In the genomic region with DNA sequence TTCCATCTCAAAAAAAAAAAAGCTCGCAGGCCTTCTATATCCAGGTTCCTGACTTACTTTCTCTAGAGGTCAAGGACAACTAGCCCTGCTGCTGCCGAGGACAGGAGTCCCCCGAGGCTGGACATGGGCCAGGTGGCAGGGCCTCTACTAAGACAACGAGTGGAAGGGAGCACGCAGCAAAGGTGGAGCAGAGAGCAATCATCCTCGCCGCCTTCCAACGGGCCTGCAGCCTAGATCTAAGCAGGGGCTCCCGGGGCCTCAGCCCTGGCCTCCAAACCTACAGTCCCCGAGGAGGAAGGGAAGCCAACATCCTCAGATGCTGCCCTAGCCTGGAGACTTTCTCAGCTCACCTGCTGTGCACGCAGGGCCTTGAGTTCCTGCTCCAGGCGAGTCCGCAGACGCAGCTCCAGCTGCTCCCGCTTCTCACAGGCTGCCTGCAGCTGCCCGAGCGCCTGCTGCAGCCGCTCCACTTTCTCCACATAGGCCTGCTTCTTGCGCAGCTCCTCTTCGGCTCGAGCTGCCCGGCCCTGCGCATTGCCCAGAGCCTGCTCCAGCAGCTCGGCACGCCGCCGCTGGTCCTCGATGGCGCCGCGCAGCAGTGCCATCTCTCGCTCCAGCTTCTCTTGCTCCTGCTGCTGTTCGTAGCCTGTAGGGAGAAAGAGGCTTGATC, we compare ENCODE assay signal across 15 cellular contexts. TPM values are rescaled to one million over a fixed set of nuclear protein-coding genes. Genes with fewer than 3 reads are reported as not detected.
DNase-seq lines count a peak whose midpoint lies in the region; ATAC-seq and TF ChIP-seq lines count a peak whose summit lies in the region.
"Had no signal": no experiment of that assay in that cellular context is flagged by ENCODE, and none has a peak within 500 bp of the region (broad histone marks: within the 10 kb centered on the region; RNA-seq: fewer than 3 reads in every experiment).

No MANE protein-coding gene starts in this region.

- TF ChIP-seq EP300 in upper lobe of left lung (IDR thresholded peaks at IDR 0.05) = no peak

- WGBS in esophagus squamous epithelium, 2 donors = 75 to 88% methylated on average over 3 to 19 of the region's 33 CpGs
- 92% methylated on average over 28 to 32 of the region's 33 CpGs for WGBS in upper lobe of left lung, 2 donors

- H3K9ac ChIP-seq in muscle layer of colon (ENCODE audit: low read length) = no peak overlapping the region

- H3K4me3 ChIP-seq in esophagus squamous epithelium = no peak overlapping the region
- H3K4me3 ChIP-seq in muscle layer of colon (ENCODE audit: low read depth in 1 of 2, low read length in 2 of 2) = no peak overlapping the region
- H3K4me3 ChIP-seq in upper lobe of left lung = no peak overlapping the region
- H3K4me3 ChIP-seq: skin epidermis had no signal

- H3K27ac ChIP-seq in esophagus squamous epithelium (peak overlapping the region; percentile 2 to 100 (median 92)), muscle layer of colon (ENCODE audit: low read depth, low read length) (peak overlapping the region; percentile 17), upper lobe of left lung (peak overlapping the region; percentile 81 to 99 (median 98))
- H3K27ac ChIP-seq: foreskin keratinocyte had no signal

- peak; percentile 2 for DNase-seq in activated CD8-positive, alpha-beta memory T cell treated with anti-CD3 and anti-CD28 coated beads, Interleukin-2, amount 50 U/mL, for 4 hours
- DNase-seq in activated CD8-positive, alpha-beta memory T cell treated with anti-CD3 and anti-CD28 coated beads for 24 hours = no peak
- DNase-seq in esophagus squamous epithelium (lab: John Stamatoyannopoulos, UW) = no peak
- peak; percentile 19 to 79 for DNase-seq in upper lobe of left lung
- no peak for DNase-seq in NCI-H2107 (lab: John Stamatoyannopoulos, UW)
- no peak for DNase-seq in ACHN
- no peak for DNase-seq in activated CD4-positive, alpha-beta T cell treated with anti-CD3 and anti-CD28 coated beads for 48 hours
- DNase-seq: activated naive CD8-positive, alpha-beta T cell treated with anti-CD3 and anti-CD28 coated beads, Interleukin-2, amount 50 U/mL, for 24 hours; DMS53; foreskin keratinocyte; naive thymus-derived CD8-positive, alpha-beta T cell; NCI-H1105 treated with DMSO at 0.1 percent for 48 hours; SIG-M5 had no signal

- H3K27me3 ChIP-seq in esophagus squamous epithelium (no peaks in the 10 kb centered on the region), muscle layer of colon (ENCODE audit: control insufficient read depth in 1 of 2, insufficient read depth in 2 of 2, low read length in 2 of 2) (no peaks in the 10 kb centered on the region), upper lobe of left lung (no peaks in the 10 kb centered on the region)
- H3K27me3 ChIP-seq: foreskin keratinocyte had no signal

- no peaks in the 10 kb centered on the region for H3K9me3 ChIP-seq in esophagus squamous epithelium
- H3K9me3 ChIP-seq in muscle layer of colon (ENCODE audit: low read length) = no peaks in the 10 kb centered on the region
- no peaks in the 10 kb centered on the region for H3K9me3 ChIP-seq in upper lobe of left lung

- in situ Hi-C loops in ACHN (cut with HindIII; ENCODE audit: low pct_ligation_motif_present, low pct_unique_long_range_greater_than_20kb, low sequenced_read_pairs) = no loop called here

- no peak for TF ChIP-seq CTCF in esophagus squamous epithelium (IDR thresholded peaks at IDR 0.05)
- no peak for TF ChIP-seq CTCF in upper lobe of left lung (IDR thresholded peaks at IDR 0.05)

- intact Hi-C loops in esophagus squamous epithelium (cut with DNase I) = no loop called here

- H3K4me1 ChIP-seq in esophagus squamous epithelium = peaks cover 39 to 100% (median 85%) of the 10 kb centered on the region in 3 donors
- H3K4me1 ChIP-seq in muscle layer of colon (ENCODE audit: insufficient read depth, low read length) = peaks cover 90% of the 10 kb centered on the region
- H3K4me1 ChIP-seq in upper lobe of left lung = peaks cover 92 to 98% (median 94%) of the 10 kb centered on the region in 4 donors

- TF ChIP-seq POLR2A in esophagus squamous epithelium (IDR thresholded peaks at IDR 0.05) (no peak), upper lobe of left lung (IDR thresholded peaks at IDR 0.05) (no peak)

- no peak for ATAC-seq in upper lobe of left lung (ENCODE audit: low FRiP score in 2 of 2)
- ATAC-seq: activated naive CD8-positive, alpha-beta T cell treated with anti-CD3 and anti-CD28 coated beads, Interleukin-2, amount 50 U/mL, for 24 hours; foreskin keratinocyte; naive thymus-derived CD8-positive, alpha-beta T cell had no signal

- peaks cover 57 to 92% (median 65%) of the 10 kb centered on the region in 3 donors for H3K36me3 ChIP-seq in esophagus squamous epithelium
- peaks cover 91% of the 10 kb centered on the region for H3K36me3 ChIP-seq in muscle layer of colon (ENCODE audit: insufficient read depth, low read length)
- H3K36me3 ChIP-seq in upper lobe of left lung = peaks cover 40 to 90% (median 65%) of the 10 kb centered on the region in 4 donors

RNA-seq across cellular contexts. Expression of a gene that starts 12.9 kb away (rescaled TPM):
- total RNA-seq in esophagus squamous epithelium = 10 to 100 TPM; 54.5 to 99.0 (median 59.1) TPM
- 100 to 1,000 TPM in 5 of 6 donors, 10 to 100 TPM in 1; 73.3 to 179 (median 132) TPM for total RNA-seq in upper lobe of left lung
- total RNA-seq: naive thymus-derived CD8-positive, alpha-beta T cell had no signal

Comparison
In these comparisons a context has a peak if more than half of its experiments do, and no peak if none do; other contexts are left out.
1. DNase-seq: peak in activated CD8-positive, alpha-beta memory T cell treated with anti-CD3 and anti-CD28 coated beads, Interleukin-2, amount 50 U/mL, for 4 hours (single experiment) and upper lobe of left lung (2 of 2); none in activated CD8-positive, alpha-beta memory T cell treated with anti-CD3 and anti-CD28 coated beads for 24 hours (single experiment), esophagus squamous epithelium (single experiment), NCI-H2107 (single experiment), ACHN (single experiment) and activated CD4-positive, alpha-beta T cell treated with anti-CD3 and anti-CD28 coated beads for 48 hours (single experiment).
2. H3K27ac ChIP-seq: peak in every context shown above with its lines; median percentile 98 in upper lobe of left lung; 92 in esophagus squamous epithelium; 17 in muscle layer of colon.